ENCODE assay signal across 8 cellular contexts in the genomic region with DNA sequence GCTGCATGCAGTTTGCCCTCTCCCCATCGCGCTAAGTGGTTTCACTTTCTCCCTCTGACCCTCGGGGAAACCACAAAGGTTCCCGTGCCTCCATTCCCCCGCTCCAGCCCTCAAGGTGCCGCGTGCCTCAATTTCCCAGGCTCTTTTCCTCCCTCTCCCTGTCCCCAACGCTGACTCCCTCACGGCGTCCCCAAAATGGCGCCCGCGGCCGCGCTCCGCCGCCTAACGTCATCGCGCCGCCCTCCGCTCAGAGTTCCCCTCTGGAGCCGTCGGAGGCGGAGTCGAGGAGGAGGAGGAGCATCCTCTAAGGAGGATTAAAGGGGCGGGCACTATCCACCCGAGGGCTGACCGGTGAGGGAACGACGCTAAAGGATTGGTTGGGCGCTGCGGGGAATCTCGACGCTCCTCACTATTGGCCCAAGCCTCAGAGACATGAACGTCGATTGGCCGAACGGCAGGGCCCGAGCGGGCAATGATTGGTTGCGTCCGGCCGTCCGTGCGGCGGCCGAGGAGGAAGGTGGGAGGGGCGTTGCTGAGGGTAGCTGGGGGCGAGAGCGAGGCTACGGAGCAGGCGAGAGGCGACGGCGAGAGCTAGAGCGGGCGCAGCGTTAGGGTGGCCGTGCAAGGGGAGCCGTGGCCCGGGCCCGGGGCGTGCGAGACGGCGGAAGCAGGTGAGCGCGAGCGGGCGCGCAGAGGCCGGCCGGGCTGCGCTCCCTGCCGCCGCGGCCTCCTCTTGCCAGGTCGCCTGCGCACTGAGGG. TPM values are rescaled to one million over a fixed set of nuclear protein-coding genes. Genes with fewer than 3 reads are reported as not detected.
DNase-seq lines count a peak whose midpoint lies in the region; ATAC-seq and TF ChIP-seq lines count a peak whose summit lies in the region.

A gene with protein sequence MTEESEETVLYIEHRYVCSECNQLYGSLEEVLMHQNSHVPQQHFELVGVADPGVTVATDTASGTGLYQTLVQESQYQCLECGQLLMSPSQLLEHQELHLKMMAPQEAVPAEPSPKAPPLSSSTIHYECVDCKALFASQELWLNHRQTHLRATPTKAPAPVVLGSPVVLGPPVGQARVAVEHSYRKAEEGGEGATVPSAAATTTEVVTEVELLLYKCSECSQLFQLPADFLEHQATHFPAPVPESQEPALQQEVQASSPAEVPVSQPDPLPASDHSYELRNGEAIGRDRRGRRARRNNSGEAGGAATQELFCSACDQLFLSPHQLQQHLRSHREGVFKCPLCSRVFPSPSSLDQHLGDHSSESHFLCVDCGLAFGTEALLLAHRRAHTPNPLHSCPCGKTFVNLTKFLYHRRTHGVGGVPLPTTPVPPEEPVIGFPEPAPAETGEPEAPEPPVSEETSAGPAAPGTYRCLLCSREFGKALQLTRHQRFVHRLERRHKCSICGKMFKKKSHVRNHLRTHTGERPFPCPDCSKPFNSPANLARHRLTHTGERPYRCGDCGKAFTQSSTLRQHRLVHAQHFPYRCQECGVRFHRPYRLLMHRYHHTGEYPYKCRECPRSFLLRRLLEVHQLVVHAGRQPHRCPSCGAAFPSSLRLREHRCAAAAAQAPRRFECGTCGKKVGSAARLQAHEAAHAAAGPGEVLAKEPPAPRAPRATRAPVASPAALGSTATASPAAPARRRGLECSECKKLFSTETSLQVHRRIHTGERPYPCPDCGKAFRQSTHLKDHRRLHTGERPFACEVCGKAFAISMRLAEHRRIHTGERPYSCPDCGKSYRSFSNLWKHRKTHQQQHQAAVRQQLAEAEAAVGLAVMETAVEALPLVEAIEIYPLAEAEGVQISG (plus strand): TSS at position 551 of the 759 bp plus-strand sequence. CDS start 2,441 bp downstream, outside the sequence.

- H4K20me1 ChIP-seq in Karpas-422 (ENCODE audit: insufficient read depth, low read depth, low read length), result peaks cover 39% of the 10 kb centered on the region

- DNase-seq in DMS79 treated with DMSO at 0.1 percent for 48 hours (lab: John Stamatoyannopoulos, UW) (peak; percentile 99), Karpas-422 (peak; percentile 100), RKO (ENCODE audit: low spot score) (peak; percentile 99), activated T-helper 1 cell treated with Interleukin-2 at 50 U/mL for 16 hours (ENCODE audit: low read depth) (peak; percentile 94), esophagus muscularis mucosa (ENCODE audit: extremely low spot score) (peak; percentile 100)
- peak; percentile 95 to 96 for DNase-seq in stimulated activated CD8-positive, alpha-beta memory T cell treated with anti-CD3 and anti-CD28 coated beads, Interleukin-7, amount 100 ng/mL, for 4 hours (ENCODE audit: low read depth in 2 of 2)

- H3K4me2 ChIP-seq in Karpas-422 (ENCODE audit: low read depth, low read length, poor library complexity, severe bottlenecking), result peak within 1 kb of the TSS; percentile 99

- WGBS in esophagus muscularis mucosa, result 0% methylated on average over 31 of the region's 80 CpGs

- no peaks in the 10 kb centered on the region for H3K27me3 ChIP-seq in Karpas-422 (ENCODE audit: low read length)
- no peaks in the 10 kb centered on the region for H3K27me3 ChIP-seq in esophagus muscularis mucosa
- H3K27me3 ChIP-seq in muscle layer of duodenum (ENCODE audit: low read depth, low read length), result no peaks in the 10 kb centered on the region

- H3K9me2 ChIP-seq in Karpas-422 (replicated peaks; ENCODE audit: insufficient read depth, low read length), result no peaks in the 10 kb centered on the region

- peaks cover 33% of the 10 kb centered on the region for H3K79me2 ChIP-seq in Karpas-422 (ENCODE audit: low read length)

- H3K4me1 ChIP-seq in Karpas-422 (ENCODE audit: low read length), result peaks cover 22% of the 10 kb centered on the region
- H3K4me1 ChIP-seq in esophagus muscularis mucosa, result peaks cover 19 to 33% (median 27%) of the 10 kb centered on the region in 4 donors
- peaks cover 14 to 23% of the 10 kb centered on the region in 2 donors for H3K4me1 ChIP-seq in muscle layer of duodenum (ENCODE audit: control insufficient read depth in 1 of 2, insufficient read depth in 2 of 2, low read length in 2 of 2)

- intact Hi-C loops in esophagus muscularis mucosa (cut with DNase I), result no loop called here

- H3K36me3 ChIP-seq in Karpas-422 (ENCODE audit: insufficient read depth, low read length) (peaks cover 9% of the 10 kb centered on the region; the same call in 1 of the 2 replicates), esophagus muscularis mucosa (peaks cover 23 to 28% (median 25%) of the 10 kb centered on the region in 4 donors), muscle layer of duodenum (ENCODE audit: control insufficient read depth in 1 of 2, insufficient read depth in 2 of 2, low read length in 2 of 2) (peaks cover 19 to 25% of the 10 kb centered on the region in 2 donors)

- peak; percentile 86 for ATAC-seq in GM21825 (IDR thresholded peaks at IDR 0.05; ENCODE audit: unreplicated experiment)

- no peaks in the 10 kb centered on the region for H3K9me3 ChIP-seq in Karpas-422 (ENCODE audit: low read length)
- H3K9me3 ChIP-seq in esophagus muscularis mucosa, result no peaks in the 10 kb centered on the region
- H3K9me3 ChIP-seq in muscle layer of duodenum (ENCODE audit: control insufficient read depth in 1 of 2, low read length in 2 of 2), result no peaks in the 10 kb centered on the region

- peak in 1 of 3 experiments; percentile 33 for TF ChIP-seq CTCF in esophagus muscularis mucosa (IDR thresholded peaks at IDR 0.05)

- TF ChIP-seq EP300 in esophagus muscularis mucosa (IDR thresholded peaks at IDR 0.05), result no peak

- peak within 1 kb of the TSS; percentile 85; the same call in 1 of the 2 replicates for H2AFZ ChIP-seq in Karpas-422 (ENCODE audit: low read length)

- peak within 1 kb of the TSS; percentile 100 for H3K9ac ChIP-seq in Karpas-422 (ENCODE audit: low read length)

- H3K27ac ChIP-seq in Karpas-422 (ENCODE audit: low read length), result peak within 1 kb of the TSS; percentile 86
- peak within 1 kb of the TSS; percentile 95 to 97 (median 96) for H3K27ac ChIP-seq in esophagus muscularis mucosa (replicated peaks in 1 of 4)
- H3K27ac ChIP-seq in muscle layer of duodenum (ENCODE audit: low read length), result peak within 1 kb of the TSS; percentile 100

- H3K4me3 ChIP-seq in Karpas-422 (ENCODE audit: low read length) (peak within 1 kb of the TSS; percentile 99), esophagus muscularis mucosa (peak within 1 kb of the TSS; percentile 81 to 97 (median 88)), muscle layer of duodenum (ENCODE audit: low read depth in 1 of 2, low read length in 2 of 2) (peak within 1 kb of the TSS; percentile 83 to 99)

- TF ChIP-seq POLR2A in esophagus muscularis mucosa (IDR thresholded peaks at IDR 0.05; ENCODE audit: low read depth), result peak; percentile 64

RNA-seq across cellular contexts. Expression of the gene that starts here (rescaled TPM):
- 15.1 and 23.5 TPM in 2 replicates for total RNA-seq in Karpas-422 (2014; rRNA removed; shearing (Covaris generic); ENCODE audit: low replicate concordance)
- total RNA-seq in esophagus muscularis mucosa, result 10 to 100 TPM; 15.0 to 28.4 (median 21.7) TPM

Comparison
In these comparisons a context has a peak if more than half of its experiments do, and no peak if none do; other contexts are left out.
1. Peak in every context shown above with its lines: DNase-seq, ATAC-seq, H3K4me3 ChIP-seq and H3K27ac ChIP-seq.